ENCODE assay signal across 8 cellular contexts in the genomic region with DNA sequence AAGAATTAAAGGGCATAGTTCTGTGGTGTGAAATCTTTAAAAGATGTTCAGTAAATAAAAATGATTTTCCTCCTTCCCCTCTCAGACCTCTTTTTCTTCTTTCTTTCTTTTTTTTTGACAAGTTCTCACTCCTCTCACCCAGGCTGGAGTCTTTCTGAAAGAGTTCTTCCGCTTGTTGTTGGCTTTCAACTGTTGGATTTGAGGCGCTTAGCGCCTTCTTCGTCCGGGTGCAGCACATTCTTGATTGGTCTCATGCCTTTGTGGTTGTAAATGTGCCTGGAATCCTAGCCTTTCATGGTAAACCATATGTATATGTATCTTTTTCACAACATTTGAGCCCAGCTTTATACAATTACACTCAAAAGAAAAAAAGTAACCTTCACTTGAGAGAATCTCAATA. TPM values are rescaled to one million over a fixed set of nuclear protein-coding genes. Genes with fewer than 3 reads are reported as not detected.
DNase-seq lines count a peak whose midpoint lies in the region; ATAC-seq and TF ChIP-seq lines count a peak whose summit lies in the region.

No MANE protein-coding gene starts in this region.

- TF ChIP-seq CTCF in GM12865 (IDR thresholded peaks at IDR 0.05; ENCODE audit: insufficient read depth, low read depth, low read length, missing control alignments) (no peak), OCI-LY7 (conservative IDR thresholded peaks at IDR 0.05; ENCODE audit: low read length) (no peak), epithelial cell of esophagus (IDR thresholded peaks at IDR 0.05; ENCODE audit: insufficient read depth, low read depth, low read length, missing control alignments) (no peak), psoas muscle (IDR thresholded peaks at IDR 0.05) (no peak)

- WGBS in psoas muscle, 3 donors, result 11 to 13% (median 13%) methylated on average over 5 of the region's 5 CpGs

- POLR2A ChIA-PET in OCI-LY7 (lab: Charles Lee), result interaction anchor here (0.7 to 4.3 kb wide), 6 partner anchors 41 to 687 kb away, joined by 3 to 24 read pairs (median 4); partner anchors contain the start of gene SCYL3

- peak overlapping the region; percentile 92; the same call in 1 of the 2 replicates for H2AFZ ChIP-seq in OCI-LY7 (ENCODE audit: low read length)

- H3K79me2 ChIP-seq in OCI-LY7 (ENCODE audit: insufficient read depth, low read depth, low read length), result peaks cover 69% of the 10 kb centered on the region

- H3K9me2 ChIP-seq in OCI-LY7 (ENCODE audit: insufficient read depth, low read length), result no peaks in the 10 kb centered on the region

- H3K4me3 ChIP-seq in GM12865 (ENCODE audit: low read depth, low read length), result peak overlapping the region; percentile 79
- peak overlapping the region; percentile 85 for H3K4me3 ChIP-seq in OCI-LY7 (ENCODE audit: low read depth, low read length, poor library complexity, severe bottlenecking)
- H3K4me3 ChIP-seq in epithelial cell of esophagus (ENCODE audit: low read length), result peak overlapping the region; percentile 93
- H3K4me3 ChIP-seq in psoas muscle, result peak overlapping the region; percentile 85

- no peaks in the 10 kb centered on the region for H4K20me1 ChIP-seq in OCI-LY7 (ENCODE audit: insufficient read depth, low read length)

- H3K27me3 ChIP-seq in psoas muscle (ENCODE audit: insufficient read depth in 3 of 3, low read length in 2 of 3), result no peaks in the 10 kb centered on the region

- H3K9me3 ChIP-seq in OCI-LY7 (ENCODE audit: low read length), result no peaks in the 10 kb centered on the region
- H3K9me3 ChIP-seq in psoas muscle, result no peaks in the 10 kb centered on the region

- CTCF ChIA-PET in OCI-LY7 (lab: Charles Lee; ENCODE audit: unreplicated experiment), result no interaction called here

- no TSS peak for BruUV-seq in OCI-LY7 (replicated peaks; lab: Mats Ljungman, UMichigan)

- H3K36me3 ChIP-seq in OCI-LY7 (ENCODE audit: insufficient read depth, low read length) (peaks cover 52% of the 10 kb centered on the region), psoas muscle (ENCODE audit: insufficient read depth in 1 of 2, low read depth in 1 of 2) (peaks cover 0 to 19% of the 10 kb centered on the region in 2 donors)

- peak; percentile 56 for DNase-seq in GM12865 (ENCODE audit: low read depth)
- DNase-seq in OCI-LY7 (ENCODE audit: low spot score), result peak; percentile 63
- peak; percentile 21 for DNase-seq in epithelial cell of esophagus (ENCODE audit: low read depth)
- DNase-seq in psoas muscle, result no peak
- DNase-seq in kidney glomerular epithelial cell (lab: John Stamatoyannopoulos, UW), result no peak
- no peak for DNase-seq in KG1 (lab: John Stamatoyannopoulos, UW)

- intact Hi-C loops in OCI-LY7 (cut with micrococcal nuclease; ENCODE audit: unreplicated experiment) (loop anchor here (2.0 to 10.0 kb wide), 6 partner anchors 113 to 739 kb away; partner anchors contain the start of genes ATP1B1, BLZF1, GORAB and KIFAP3), psoas muscle (cut with DNase I) (loop anchor here in 1 of 2 donors (5.0 kb wide), 1 partner anchor 97 kb away; the partner anchor contains the start of gene SCYL3)

- H3K27ac ChIP-seq in OCI-LY7 (ENCODE audit: low read depth, low read length, poor library complexity, severe bottlenecking) (peak overlapping the region; percentile 59), psoas muscle (no peak overlapping the region)

- ATAC-seq in psoas muscle (no peak), GM18867 (IDR thresholded peaks at IDR 0.05; ENCODE audit: unreplicated experiment) (no peak), GM21825 (IDR thresholded peaks at IDR 0.05; ENCODE audit: unreplicated experiment) (no peak)

- peaks cover 53% of the 10 kb centered on the region for H3K4me1 ChIP-seq in OCI-LY7 (ENCODE audit: insufficient read depth, low read length, poor library complexity, severe bottlenecking)
- H3K4me1 ChIP-seq in psoas muscle, result peaks cover 23% of the 10 kb centered on the region

- H3K4me2 ChIP-seq in OCI-LY7 (ENCODE audit: low read length), result peak overlapping the region; percentile 78

RNA-seq across cellular contexts. Expression of gene METTL18, which starts 1.0 kb away (rescaled TPM):
- total RNA-seq in OCI-LY7 (2014; rRNA removed; shearing (Covaris generic)), result 10.6 and 12.6 TPM in 2 replicates
- 8.1 and 8.7 TPM in 2 replicates for total RNA-seq in OCI-LY7 (2022)
- 1 to 10 TPM; 3.4 to 5.0 (median 4.2) TPM for total RNA-seq in psoas muscle
- 1 to 10 TPM; 4.2 to 8.4 (median 5.4) TPM for polyA plus RNA-seq in psoas muscle

Comparison
In these comparisons a context has a peak if more than half of its experiments do, and no peak if none do; other contexts are left out.
1. DNase-seq: peak in GM12865 (single experiment), OCI-LY7 (single experiment) and epithelial cell of esophagus (single experiment); none in psoas muscle (0 of 2), kidney glomerular epithelial cell (single experiment) and KG1 (single experiment).
2. Peak in every context shown above with its lines, with median percentiles within 50 percentile points of each other: H3K4me3 ChIP-seq.